Comparison of ENCODE assay signal across 1 cellular context in genomic region chr6:82243886-82244285, GRCh38.
TF ChIP-seq lines count a peak whose summit lies in the region.

No MANE protein-coding gene starts in this region.

TF ChIP-seq in HepG2, 621 proteins besides CTCF, POLR2A, EP300 and RAD21:
- TF ChIP-seq NPAS2 (CRISPR knock-in tag; IDR thresholded peaks at IDR 0.05; ENCODE audit: borderline replicate concordance), result no peak
- no peak for TF ChIP-seq CERS6 (CRISPR knock-in tag; IDR thresholded peaks at IDR 0.05)
- no peak for TF ChIP-seq NFYB (CRISPR knock-in tag; IDR thresholded peaks at IDR 0.05)
- no peak for TF ChIP-seq AKAP8 (CRISPR knock-in tag; IDR thresholded peaks at IDR 0.05)
- TF ChIP-seq MAFK (conservative IDR thresholded peaks at IDR 0.05 in 1 of 2, IDR thresholded peaks at IDR 0.05 in 1 of 2; ENCODE audit: low read length in 2 of 2), result peak in 1 of 2 experiments; percentile 86; a peak in 3 of 4 replicates
- TF ChIP-seq MAFF (IDR thresholded peaks at IDR 0.05; ENCODE audit: low read depth, low read length), result peak; percentile 79
- no peak for TF ChIP-seq HOXA3 (CRISPR knock-in tag; IDR thresholded peaks at IDR 0.05)
